In genomic region chr15:59657635-59658125, GRCh38 we compare ENCODE assay signal across 9 cellular contexts. TPM values are rescaled to one million over a fixed set of nuclear protein-coding genes. Genes with fewer than 3 reads are reported as not detected.
DNase-seq lines count a peak whose midpoint lies in the region; ATAC-seq and TF ChIP-seq lines count a peak whose summit lies in the region.
"Had no signal": no experiment of that assay in that cellular context is flagged by ENCODE, and none has a peak within 500 bp of the region (broad histone marks: within the 10 kb centered on the region; RNA-seq: fewer than 3 reads in every experiment).

No MANE protein-coding gene starts in this region.

- TF ChIP-seq CTCF in GM12864 (IDR thresholded peaks at IDR 0.05; ENCODE audit: low read depth, low read length, missing control alignments) = no peak
- TF ChIP-seq CTCF in body of pancreas (IDR thresholded peaks at IDR 0.05) = no peak
- no peak for TF ChIP-seq CTCF in mesothelial cell of epicardium (IDR thresholded peaks at IDR 0.05; ENCODE audit: unreplicated experiment)

- H3K36me3 Mint-ChIP-seq in mesothelial cell of epicardium = peaks cover 6% of the 10 kb centered on the region

- H3K4me3 Mint-ChIP-seq in mesothelial cell of epicardium = no peak overlapping the region

- no peaks in the 10 kb centered on the region for H3K27me3 ChIP-seq in body of pancreas

- peaks cover 3% of the 10 kb centered on the region for H3K4me1 Mint-ChIP-seq in mesothelial cell of epicardium

- peaks cover 4% of the 10 kb centered on the region for H3K9me3 Mint-ChIP-seq in mesothelial cell of epicardium

- H3K27ac ChIP-seq in body of pancreas = peak overlapping the region in 3 of 4 donors; percentile 69 to 82 (median 74)

- ATAC-seq in HG03064 (IDR thresholded peaks at IDR 0.05; ENCODE audit: low read depth, unreplicated experiment) (peak; percentile 21), body of pancreas (peak; percentile 16)

- WGBS in body of pancreas, 2 donors = 27 to 32% methylated on average over 23 of the region's 23 CpGs

- H3K36me3 ChIP-seq in body of pancreas (replicated peaks in 1 of 2; ENCODE audit: insufficient read depth in 1 of 2, low read depth in 2 of 2) = peaks cover 0 to 1% of the 10 kb centered on the region in 2 donors

- H3K4me3 ChIP-seq in GM12864 (ENCODE audit: low read depth, low read length) = peak overlapping the region; percentile 86; the same call in 1 of the 2 replicates
- peak overlapping the region in 1 of 2 donors; percentile 71 for H3K4me3 ChIP-seq in body of pancreas

- peak overlapping the region; percentile 86 for H3K27ac Mint-ChIP-seq in mesothelial cell of epicardium

- H3K9me3 ChIP-seq in body of pancreas = no peaks in the 10 kb centered on the region

- no peaks in the 10 kb centered on the region for H3K27me3 Mint-ChIP-seq in mesothelial cell of epicardium (ENCODE audit: low read depth)

- no peak for DNase-seq in GM12864 (ENCODE audit: low read depth)
- peak in 1 of 4 donors; percentile 3 for DNase-seq in body of pancreas
- no peak for DNase-seq in mesothelial cell of epicardium (ENCODE audit: low spot score in 2 of 2, unreplicated experiment in 2 of 2)
- no peak for DNase-seq in NCI-H1694 treated with DMSO at 0.1 percent for 48 hours (lab: John Stamatoyannopoulos, UW)
- DNase-seq in NCI-H446 (lab: John Stamatoyannopoulos, UW) = no peak
- no peak for DNase-seq in NCI-H748 (lab: John Stamatoyannopoulos, UW; ENCODE audit: unreplicated experiment)
- DNase-seq in activated gamma-delta T cell (lab: John Stamatoyannopoulos, UW) = no peak

- H3K4me1 ChIP-seq in body of pancreas = peaks cover 19% of the 10 kb centered on the region

- intact Hi-C loops in body of pancreas (cut with DNase I) = no loop called here

- no peak for TF ChIP-seq POLR2A in body of pancreas (IDR thresholded peaks at IDR 0.05)

RNA-seq across cellular contexts. Expression of gene GTF2A2, which starts 0.4 kb away (rescaled TPM):
- 10 to 100 TPM in 1 of 2 donors, 1 to 10 TPM in 1; 9.1 to 10.2 TPM for total RNA-seq in body of pancreas
- 78.3 to 88.0 TPM (median 84.0 TPM) in 3 replicates for total RNA-seq in mesothelial cell of epicardium

RNA-seq across cellular contexts. Expression of gene BNIP2, which starts 31.4 kb away (rescaled TPM):
- total RNA-seq in body of pancreas = 10 to 100 TPM; 44.2 to 91.1 TPM
- 61.3 to 69.6 TPM (median 63.2 TPM) in 3 replicates for total RNA-seq in mesothelial cell of epicardium

RNA-seq across cellular contexts. Expression of gene GCNT3, which starts 46.1 kb away (rescaled TPM):
- 1 to 10 TPM in 1 of 2 donors, under 1 TPM in 1; 0.66 to 1.3 TPM for total RNA-seq in body of pancreas
- total RNA-seq in mesothelial cell of epicardium = 0.22 TPM in 1 of 3 replicates, not detected in the others
- total RNA-seq: RPMI7951 had no signal
